10 cellular contexts compared by ENCODE assay signal in the genomic region with DNA sequence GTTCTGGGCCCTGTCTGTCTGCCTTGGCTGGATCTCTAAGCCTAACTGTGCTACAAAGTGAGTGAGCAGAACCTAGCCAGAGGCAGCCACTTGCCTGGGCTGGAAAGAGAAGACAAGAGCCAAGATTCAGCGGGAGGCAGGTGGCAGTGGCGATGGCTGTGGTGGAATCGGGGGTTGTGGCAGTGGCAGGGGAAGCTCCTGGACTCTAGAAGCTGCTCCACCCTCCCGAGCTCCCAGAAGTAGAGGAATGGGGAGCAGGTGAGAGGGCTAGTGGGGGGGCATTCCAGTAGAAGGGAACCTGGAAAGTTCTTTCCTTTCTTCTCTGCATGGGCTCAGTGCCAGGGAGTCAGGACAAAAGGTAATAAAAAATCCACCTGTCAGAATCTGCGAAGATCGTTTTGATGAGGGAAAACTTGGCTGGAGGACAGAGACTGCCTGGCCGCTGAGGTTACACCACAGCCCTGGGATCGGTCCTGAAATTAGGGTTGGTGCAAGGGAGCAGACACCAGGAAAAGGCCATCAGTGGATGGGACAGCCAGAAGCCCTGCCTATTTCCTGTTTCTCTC. TPM values are rescaled to one million over a fixed set of nuclear protein-coding genes. Genes with fewer than 3 reads are reported as not detected.
DNase-seq lines count a peak whose midpoint lies in the region; ATAC-seq and TF ChIP-seq lines count a peak whose summit lies in the region.
"Had no signal": no experiment of that assay in that cellular context is flagged by ENCODE, and none has a peak within 500 bp of the region (broad histone marks: within the 10 kb centered on the region; RNA-seq: fewer than 3 reads in every experiment).

No MANE protein-coding gene starts in this region.

- no peak for ATAC-seq in CD8-positive, alpha-beta T cell
- no peak for ATAC-seq in naive B cell (ENCODE audit: low read depth in 2 of 2)
- ATAC-seq: upper lobe of right lung had no signal

- peaks cover 15% of the 10 kb centered on the region for H3K4me1 ChIP-seq in CD8-positive, alpha-beta T cell (ENCODE audit: insufficient read depth, low read length)
- H3K4me1 ChIP-seq in OCI-LY7 (ENCODE audit: insufficient read depth, low read length, poor library complexity, severe bottlenecking) = peaks cover 22% of the 10 kb centered on the region
- peaks cover 11% of the 10 kb centered on the region for H3K4me1 ChIP-seq in A673 (ENCODE audit: insufficient read depth, low read length, poor library complexity, severe bottlenecking)

- H3K27ac Mint-ChIP-seq in CD8-positive, alpha-beta T cell = no peak overlapping the region
- H3K27ac Mint-ChIP-seq in activated T-helper 2 cell treated with anti-CD3 and anti-CD28 coated beads, Interferon-gamma antibody, Interleukin-2, Interleukin-4, amounts not matched to agents 10 μg/mL and 5 μg/mL and 100 μg/mL, durations not matched to agents 14 hours and 24 hours and 36 hours = no peak overlapping the region
- H3K27ac Mint-ChIP-seq in naive B cell = peak overlapping the region in 1 of 6 donors; percentile 86

- no peaks in the 10 kb centered on the region for H3K36me3 ChIP-seq in CD8-positive, alpha-beta T cell (ENCODE audit: insufficient read depth, low read length)
- no peaks in the 10 kb centered on the region for H3K36me3 ChIP-seq in OCI-LY7 (ENCODE audit: insufficient read depth, low read length)
- no peaks in the 10 kb centered on the region for H3K36me3 ChIP-seq in A673 (ENCODE audit: insufficient read depth, low read length, poor library complexity, severe bottlenecking)
- H3K36me3 ChIP-seq: upper lobe of right lung had no signal

- POLR2A ChIA-PET in CD8-positive, alpha-beta T cell (lab: Charles Lee) = no interaction called here
- POLR2A ChIA-PET in OCI-LY7 (lab: Charles Lee) (interaction anchor here (0.6 kb wide), 1 partner anchor 365 kb away, joined by 5 read pairs; no protein-coding TSS in a partner anchor), A673 (lab: Charles Lee; ENCODE audit: low non-redundant PET) (no interaction called here)

- H4K20me1 ChIP-seq in OCI-LY7 (ENCODE audit: insufficient read depth, low read length) = no peaks in the 10 kb centered on the region

- H2AFZ ChIP-seq in OCI-LY7 (ENCODE audit: low read length) = no peak overlapping the region

- H3K9me2 ChIP-seq in OCI-LY7 (ENCODE audit: insufficient read depth, low read length) = no peaks in the 10 kb centered on the region

- no peaks in the 10 kb centered on the region for H3K27me3 Mint-ChIP-seq in CD8-positive, alpha-beta T cell (ENCODE audit: low read depth)
- no peaks in the 10 kb centered on the region for H3K27me3 Mint-ChIP-seq in activated T-helper 2 cell treated with anti-CD3 and anti-CD28 coated beads, Interferon-gamma antibody, Interleukin-2, Interleukin-4, amounts not matched to agents 10 μg/mL and 5 μg/mL and 100 μg/mL, durations not matched to agents 14 hours and 24 hours and 36 hours (ENCODE audit: low read depth)
- no peaks in the 10 kb centered on the region for H3K27me3 Mint-ChIP-seq in naive B cell

- TF ChIP-seq CTCF in 22Rv1 (IDR thresholded peaks at IDR 0.05) = no peak
- TF ChIP-seq CTCF in CD8-positive, alpha-beta T cell (IDR thresholded peaks at IDR 0.05) = no peak
- no peak for TF ChIP-seq CTCF in OCI-LY7 (conservative IDR thresholded peaks at IDR 0.05; ENCODE audit: low read length)
- no peak for TF ChIP-seq CTCF in A673 (conservative IDR thresholded peaks at IDR 0.05; ENCODE audit: low read depth, low read length)

- no peaks in the 10 kb centered on the region for H3K27me3 ChIP-seq in CD8-positive, alpha-beta T cell (ENCODE audit: insufficient read depth, low read length)
- H3K27me3 ChIP-seq in A673 (replicated peaks; ENCODE audit: insufficient read depth, low read depth, low read length, poor library complexity) = no peaks in the 10 kb centered on the region
- H3K27me3 ChIP-seq: upper lobe of right lung had no signal

- peaks cover 26% of the 10 kb centered on the region for H3K4me1 Mint-ChIP-seq in CD8-positive, alpha-beta T cell (ENCODE audit: low read depth)
- peaks cover 15% of the 10 kb centered on the region for H3K4me1 Mint-ChIP-seq in activated T-helper 2 cell treated with anti-CD3 and anti-CD28 coated beads, Interferon-gamma antibody, Interleukin-2, Interleukin-4, amounts not matched to agents 10 μg/mL and 5 μg/mL and 100 μg/mL, durations not matched to agents 14 hours and 24 hours and 36 hours (ENCODE audit: low read depth)
- peaks cover 11 to 26% (median 22%) of the 10 kb centered on the region in 3 donors for H3K4me1 Mint-ChIP-seq in naive B cell

- DNase-seq in CD8-positive, alpha-beta T cell = no peak
- DNase-seq in activated T-helper 2 cell treated with anti-CD3 and anti-CD28 coated beads, Interferon-gamma antibody, Interleukin-2, Interleukin-4, amounts not matched to agents 10 μg/mL and 5 μg/mL and 100 μg/mL, durations not matched to agents 14 hours and 24 hours and 36 hours (ENCODE audit: low spot score) = no peak
- DNase-seq in naive B cell = no peak
- no peak for DNase-seq in OCI-LY7 (ENCODE audit: low spot score)
- DNase-seq in stimulated activated CD8-positive, alpha-beta memory T cell treated with anti-CD3 and anti-CD28 coated beads, Interleukin-4, amount 100 ng/mL, for 48 hours = no peak
- no peak for DNase-seq in A673 (ENCODE audit: low spot score)
- no peak for DNase-seq in NCI-H187 (lab: John Stamatoyannopoulos, UW)
- DNase-seq: T-helper 9 cell, upper lobe of right lung had no signal

- peaks cover 10% of the 10 kb centered on the region for H3K36me3 Mint-ChIP-seq in CD8-positive, alpha-beta T cell
- H3K36me3 Mint-ChIP-seq in activated T-helper 2 cell treated with anti-CD3 and anti-CD28 coated beads, Interferon-gamma antibody, Interleukin-2, Interleukin-4, amounts not matched to agents 10 μg/mL and 5 μg/mL and 100 μg/mL, durations not matched to agents 14 hours and 24 hours and 36 hours (ENCODE audit: low read depth) = no peaks in the 10 kb centered on the region
- H3K36me3 Mint-ChIP-seq in naive B cell = no peaks in the 10 kb centered on the region

- intact Hi-C loops in CD8-positive, alpha-beta T cell (cut with DNase I, micrococcal nuclease) = no loop called here
- intact Hi-C loops in activated T-helper 2 cell treated with anti-CD3 and anti-CD28 coated beads, Interferon-gamma antibody, Interleukin-2, Interleukin-4, amounts not matched to agents 10 μg/mL and 5 μg/mL and 100 μg/mL, durations not matched to agents 14 hours and 24 hours and 36 hours (cut with micrococcal nuclease) = no loop called here
- intact Hi-C loops in OCI-LY7 (cut with micrococcal nuclease; ENCODE audit: unreplicated experiment) = no loop called here
- intact Hi-C loops in A673 (cut with micrococcal nuclease; ENCODE audit: unreplicated experiment) = no loop called here

- CTCF ChIA-PET in CD8-positive, alpha-beta T cell (lab: Charles Lee) = interaction anchor here (1.2 kb wide), 1 partner anchor 11 kb away, joined by 3 read pairs; no protein-coding TSS in a partner anchor
- CTCF ChIA-PET in OCI-LY7 (lab: Charles Lee; ENCODE audit: unreplicated experiment) (no interaction called here), A673 (lab: Charles Lee) (no interaction called here)

- H3K4me2 ChIP-seq in OCI-LY7 (ENCODE audit: low read length) = no peak overlapping the region

- no peaks in the 10 kb centered on the region for H3K9me3 ChIP-seq in CD8-positive, alpha-beta T cell (ENCODE audit: low read length)
- H3K9me3 ChIP-seq in OCI-LY7 (ENCODE audit: low read length) (no peaks in the 10 kb centered on the region), A673 (ENCODE audit: low read depth, low read length, poor library complexity, severe bottlenecking) (no peaks in the 10 kb centered on the region)
- H3K9me3 ChIP-seq: upper lobe of right lung had no signal

- H3K9me3 Mint-ChIP-seq in CD8-positive, alpha-beta T cell = no peaks in the 10 kb centered on the region
- no peaks in the 10 kb centered on the region for H3K9me3 Mint-ChIP-seq in activated T-helper 2 cell treated with anti-CD3 and anti-CD28 coated beads, Interferon-gamma antibody, Interleukin-2, Interleukin-4, amounts not matched to agents 10 μg/mL and 5 μg/mL and 100 μg/mL, durations not matched to agents 14 hours and 24 hours and 36 hours
- H3K9me3 Mint-ChIP-seq in naive B cell = no peaks in the 10 kb centered on the region

- BruUV-seq in OCI-LY7 (replicated peaks; lab: Mats Ljungman, UMichigan) (no TSS peak), A673 (replicated peaks; lab: Mats Ljungman, UMichigan) (no TSS peak)

- peak overlapping the region; percentile 76 for H3K4me3 Mint-ChIP-seq in CD8-positive, alpha-beta T cell
- H3K4me3 Mint-ChIP-seq in activated T-helper 2 cell treated with anti-CD3 and anti-CD28 coated beads, Interferon-gamma antibody, Interleukin-2, Interleukin-4, amounts not matched to agents 10 μg/mL and 5 μg/mL and 100 μg/mL, durations not matched to agents 14 hours and 24 hours and 36 hours (ENCODE audit: low read depth) = peak overlapping the region; percentile 77
- peak overlapping the region; percentile 51 to 97 (median 84) for H3K4me3 Mint-ChIP-seq in naive B cell

- peaks cover 20% of the 10 kb centered on the region for H3K79me2 ChIP-seq in OCI-LY7 (ENCODE audit: insufficient read depth, low read depth, low read length)

- no peak overlapping the region for H3K4me3 ChIP-seq in CD8-positive, alpha-beta T cell (ENCODE audit: low read depth, low read length)
- H3K4me3 ChIP-seq in OCI-LY7 (ENCODE audit: low read depth, low read length, poor library complexity, severe bottlenecking) = no peak overlapping the region
- no peak overlapping the region for H3K4me3 ChIP-seq in A673 (ENCODE audit: low read depth, low read length, poor library complexity, severe bottlenecking)

- H3K27ac ChIP-seq in 22Rv1 (peak overlapping the region; percentile 93), OCI-LY7 (ENCODE audit: low read depth, low read length, poor library complexity, severe bottlenecking) (no peak overlapping the region), A673 (ENCODE audit: low read depth, low read length, poor library complexity, severe bottlenecking) (no peak overlapping the region)
- H3K27ac ChIP-seq in CD8-positive, alpha-beta T cell (ENCODE audit: low read depth, low read length) = no peak overlapping the region
- H3K27ac ChIP-seq: upper lobe of right lung had no signal

RNA-seq across cellular contexts. Expression of a gene that starts 1.7 kb away (rescaled TPM):
- total RNA-seq in CD8-positive, alpha-beta T cell = 1 to 10 TPM; 5.6 to 6.3 TPM
- 13.6 and 14.3 TPM in 2 replicates for total RNA-seq in activated T-helper 2 cell treated with anti-CD3 and anti-CD28 coated beads, Interferon-gamma antibody, Interleukin-2, Interleukin-4, amounts not matched to agents 10 μg/mL and 5 μg/mL and 100 μg/mL, durations not matched to agents 14 hours and 24 hours and 36 hours
- polyA plus RNA-seq in naive B cell (ENCODE audit: low read depth in 6 of 6) = 10 to 100 TPM in 1 of 6 donors, 1 to 10 TPM in 5; 4.5 to 11.0 (median 7.5) TPM
- 0.26 and 1.8 TPM in 2 replicates for total RNA-seq in OCI-LY7 (2014; rRNA removed; shearing (Covaris generic))
- total RNA-seq in OCI-LY7 (2022) = 5.3 and 6.5 TPM in 2 replicates
- total RNA-seq in A673 (2021) = 10.1 and 16.2 TPM in 2 replicates

RNA-seq across cellular contexts. Expression of a gene that starts 2.3 kb away (rescaled TPM):
- 10 to 100 TPM; 24.7 to 26.8 TPM for total RNA-seq in CD8-positive, alpha-beta T cell
- total RNA-seq in activated T-helper 2 cell treated with anti-CD3 and anti-CD28 coated beads, Interferon-gamma antibody, Interleukin-2, Interleukin-4, amounts not matched to agents 10 μg/mL and 5 μg/mL and 100 μg/mL, durations not matched to agents 14 hours and 24 hours and 36 hours = 106 and 112 TPM in 2 replicates
- 10 to 100 TPM in 5 of 6 donors, 1 to 10 TPM in 1; 8.1 to 18.0 (median 13.5) TPM for polyA plus RNA-seq in naive B cell (ENCODE audit: low read depth in 6 of 6)
- total RNA-seq in OCI-LY7 (2014; rRNA removed; shearing (Covaris generic)) = 106 and 109 TPM in 2 replicates
- total RNA-seq in OCI-LY7 (2022) = 95.8 and 111 TPM in 2 replicates
- 153 and 157 TPM in 2 replicates for total RNA-seq in A673 (2021)

RNA-seq across cellular contexts. Expression of a gene that starts 28.0 kb away (rescaled TPM):
- total RNA-seq in CD8-positive, alpha-beta T cell = 1 to 10 TPM; 4.6 to 5.1 TPM
- total RNA-seq in activated T-helper 2 cell treated with anti-CD3 and anti-CD28 coated beads, Interferon-gamma antibody, Interleukin-2, Interleukin-4, amounts not matched to agents 10 μg/mL and 5 μg/mL and 100 μg/mL, durations not matched to agents 14 hours and 24 hours and 36 hours = 20.2 and 22.9 TPM in 2 replicates
- polyA plus RNA-seq in naive B cell (ENCODE audit: low read depth in 6 of 6) = 1 to 10 TPM; 3.2 to 9.7 (median 6.4) TPM
- total RNA-seq in OCI-LY7 (2014; rRNA removed; shearing (Covaris generic)) = 15.1 and 16.9 TPM in 2 replicates
- total RNA-seq in OCI-LY7 (2022) (13.5 and 16.9 TPM in 2 replicates), A673 (2021) (30.2 and 30.4 TPM in 2 replicates)
